ENCODE assay signal across 8 cellular contexts in the genomic region with DNA sequence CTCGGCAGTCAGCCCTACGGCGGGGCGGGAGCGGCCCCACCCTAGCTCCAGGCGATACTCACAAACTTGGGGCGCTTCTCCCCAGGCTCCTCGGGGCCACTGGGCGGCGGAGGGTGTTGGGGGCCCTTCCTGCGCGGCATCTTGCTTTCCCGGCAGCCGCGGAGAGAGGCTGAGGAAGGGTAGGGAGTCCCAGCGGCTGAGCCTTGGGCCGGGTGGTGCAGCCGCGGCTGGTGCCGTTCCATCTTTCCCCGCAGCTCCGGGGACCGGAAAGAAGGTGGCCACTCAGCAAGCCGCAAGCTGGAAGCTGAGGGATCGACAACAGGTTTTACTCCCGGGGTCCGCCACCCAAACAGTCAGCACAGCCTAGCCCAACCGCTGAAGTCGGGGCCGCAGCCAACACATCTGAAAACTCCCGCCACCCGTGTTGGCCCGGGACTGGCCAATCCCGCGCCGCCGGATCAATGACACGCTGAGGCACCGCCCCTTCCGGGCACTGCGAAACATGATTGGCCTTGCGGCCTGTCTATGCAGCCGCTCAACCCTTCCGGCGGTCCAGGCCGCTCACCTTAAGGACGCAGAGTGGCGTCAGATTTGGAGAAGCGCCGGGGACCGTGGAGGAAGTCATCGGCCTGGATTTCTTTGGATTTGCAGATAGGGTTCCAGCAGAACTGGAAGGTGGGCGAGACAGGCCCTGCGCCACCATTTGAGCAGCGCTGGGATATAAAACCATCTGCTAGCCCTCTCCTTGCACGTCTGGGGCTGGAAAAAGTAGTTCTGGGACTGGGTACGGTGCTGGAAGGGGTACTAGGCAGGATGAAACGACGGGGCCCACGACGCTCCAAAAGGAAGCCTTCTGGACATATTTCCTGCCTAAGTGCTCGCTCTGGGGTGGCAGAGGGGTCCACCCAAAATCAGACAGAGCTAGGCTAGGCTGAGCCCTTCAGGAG. TPM values are rescaled to one million over a fixed set of nuclear protein-coding genes. Genes with fewer than 3 reads are reported as not detected.
DNase-seq lines count a peak whose midpoint lies in the region; ATAC-seq, FAIRE-seq and TF ChIP-seq lines count a peak whose summit lies in the region.

A gene with protein sequence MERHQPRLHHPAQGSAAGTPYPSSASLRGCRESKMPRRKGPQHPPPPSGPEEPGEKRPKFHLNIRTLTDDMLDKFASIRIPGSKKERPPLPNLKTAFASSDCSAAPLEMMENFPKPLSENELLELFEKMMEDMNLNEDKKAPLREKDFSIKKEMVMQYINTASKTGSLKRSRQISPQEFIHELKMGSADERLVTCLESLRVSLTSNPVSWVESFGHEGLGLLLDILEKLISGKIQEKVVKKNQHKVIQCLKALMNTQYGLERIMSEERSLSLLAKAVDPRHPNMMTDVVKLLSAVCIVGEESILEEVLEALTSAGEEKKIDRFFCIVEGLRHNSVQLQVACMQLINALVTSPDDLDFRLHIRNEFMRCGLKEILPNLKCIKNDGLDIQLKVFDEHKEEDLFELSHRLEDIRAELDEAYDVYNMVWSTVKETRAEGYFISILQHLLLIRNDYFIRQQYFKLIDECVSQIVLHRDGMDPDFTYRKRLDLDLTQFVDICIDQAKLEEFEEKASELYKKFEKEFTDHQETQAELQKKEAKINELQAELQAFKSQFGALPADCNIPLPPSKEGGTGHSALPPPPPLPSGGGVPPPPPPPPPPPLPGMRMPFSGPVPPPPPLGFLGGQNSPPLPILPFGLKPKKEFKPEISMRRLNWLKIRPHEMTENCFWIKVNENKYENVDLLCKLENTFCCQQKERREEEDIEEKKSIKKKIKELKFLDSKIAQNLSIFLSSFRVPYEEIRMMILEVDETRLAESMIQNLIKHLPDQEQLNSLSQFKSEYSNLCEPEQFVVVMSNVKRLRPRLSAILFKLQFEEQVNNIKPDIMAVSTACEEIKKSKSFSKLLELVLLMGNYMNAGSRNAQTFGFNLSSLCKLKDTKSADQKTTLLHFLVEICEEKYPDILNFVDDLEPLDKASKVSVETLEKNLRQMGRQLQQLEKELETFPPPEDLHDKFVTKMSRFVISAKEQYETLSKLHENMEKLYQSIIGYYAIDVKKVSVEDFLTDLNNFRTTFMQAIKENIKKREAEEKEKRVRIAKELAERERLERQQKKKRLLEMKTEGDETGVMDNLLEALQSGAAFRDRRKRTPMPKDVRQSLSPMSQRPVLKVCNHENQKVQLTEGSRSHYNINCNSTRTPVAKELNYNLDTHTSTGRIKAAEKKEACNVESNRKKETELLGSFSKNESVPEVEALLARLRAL (minus strand): TSS at position 404 of the 947 bp plus-strand sequence. CDS start 162 bp downstream, at position 242.

- H3K4me2 ChIP-seq in Loucy (ENCODE audit: low read depth, low read length, poor library complexity, severe bottlenecking) = peak within 1 kb of the TSS; percentile 87

- H3K4me1 Mint-ChIP-seq in natural killer cell treated with Interleukin-12 subunit alpha and Interleukin-12 subunit beta and Interleukin-15 and Interleukin-18, amount 100 ng/mL, for 72 hours (ENCODE audit: low read depth in 2 of 2) = peaks cover 24 to 36% of the 10 kb centered on the region in 2 donors

- peak within 1 kb of the TSS; percentile 90 for H3K9ac ChIP-seq in Loucy (ENCODE audit: low read depth, low read length, poor library complexity, severe bottlenecking)

- H3K9me2 ChIP-seq in Loucy (replicated peaks; ENCODE audit: low read depth, low read length) = no peaks in the 10 kb centered on the region

- DNase-seq in ELF-1 (ENCODE audit: low read depth, low spot score) (peak; percentile 98), H54 (ENCODE audit: insufficient read length, low spot score) (peak; percentile 83), fibroblast of peridontal ligament (ENCODE audit: extremely low read depth) (peak; percentile 93)
- DNase-seq in activated T-helper 9 cell treated with anti-CD3 and anti-CD28 coated beads, Interleukin-2, amount 50 U/mL, for 16 hours (ENCODE audit: low read depth) = peak; percentile 89
- peak; percentile 95 for DNase-seq in natural killer cell treated with Interleukin-12 subunit alpha and Interleukin-12 subunit beta and Interleukin-15 and Interleukin-18, amount 100 ng/mL, for 72 hours (ENCODE audit: low spot score)
- DNase-seq in stimulated activated naive CD8-positive, alpha-beta T cell treated with anti-CD3 and anti-CD28 coated beads, Interleukin-15, Interleukin-2, amounts not matched to agents 100 U/mL and 50 U/mL, for 24 hours = peak; percentile 95

- peak within 1 kb of the TSS; percentile 82 for H3K4me3 ChIP-seq in Loucy (ENCODE audit: low read length, poor library complexity, severe bottlenecking)

- no peaks in the 10 kb centered on the region for H3F3A ChIP-seq in Loucy (ENCODE audit: low read depth)

- TF ChIP-seq CTCF in Loucy (conservative IDR thresholded peaks at IDR 0.05; ENCODE audit: low read length) = no peak

- H3K36me3 Mint-ChIP-seq in natural killer cell treated with Interleukin-12 subunit alpha and Interleukin-12 subunit beta and Interleukin-15 and Interleukin-18, amount 100 ng/mL, for 72 hours = peaks cover 7% of the 10 kb centered on the region

- no peaks in the 10 kb centered on the region for H3K9me3 Mint-ChIP-seq in natural killer cell treated with Interleukin-12 subunit alpha and Interleukin-12 subunit beta and Interleukin-15 and Interleukin-18, amount 100 ng/mL, for 72 hours

- FAIRE-seq in H54 (lab: Jason Lieb, UNC) = peak; percentile 90

- TF ChIP-seq POLR2A in H54 (IDR thresholded peaks at IDR 0.05; ENCODE audit: low read depth, low read length) (peak; percentile 77), Raji (IDR thresholded peaks at IDR 0.05; ENCODE audit: insufficient read depth, low read depth, low read length) (peak; percentile 92)

- peak within 1 kb of the TSS; percentile 96 for H3K4me3 Mint-ChIP-seq in natural killer cell treated with Interleukin-12 subunit alpha and Interleukin-12 subunit beta and Interleukin-15 and Interleukin-18, amount 100 ng/mL, for 72 hours

- no peaks in the 10 kb centered on the region for H3K27me3 ChIP-seq in Loucy (ENCODE audit: insufficient read depth, low read length, poor library complexity, severe bottlenecking)

- peak within 1 kb of the TSS; percentile 85 to 95 for H3K27ac Mint-ChIP-seq in natural killer cell treated with Interleukin-12 subunit alpha and Interleukin-12 subunit beta and Interleukin-15 and Interleukin-18, amount 100 ng/mL, for 72 hours

- H3K9me3 ChIP-seq in Loucy (ENCODE audit: insufficient read depth, low read depth, low read length) = peaks cover 8% of the 10 kb centered on the region; the same call in 1 of the 2 replicates

- no peaks in the 10 kb centered on the region for H4K20me1 ChIP-seq in Loucy (ENCODE audit: insufficient read depth, low read length, poor library complexity, severe bottlenecking)

- H3K27me3 Mint-ChIP-seq in natural killer cell treated with Interleukin-12 subunit alpha and Interleukin-12 subunit beta and Interleukin-15 and Interleukin-18, amount 100 ng/mL, for 72 hours = peaks cover 0 to 5% of the 10 kb centered on the region in 2 donors

- H3K4me1 ChIP-seq in Loucy (ENCODE audit: insufficient read depth, low read length, poor library complexity, severe bottlenecking) = peaks cover 34% of the 10 kb centered on the region

- ATAC-seq in natural killer cell treated with Interleukin-12 subunit alpha and Interleukin-12 subunit beta and Interleukin-15 and Interleukin-18, amount 100 ng/mL, for 72 hours = peak; percentile 100
- peak; percentile 100 for ATAC-seq in stimulated activated naive CD8-positive, alpha-beta T cell treated with anti-CD3 and anti-CD28 coated beads, Interleukin-15, Interleukin-2, amounts not matched to agents 100 U/mL and 50 U/mL, for 24 hours

- H3K36me3 ChIP-seq in Loucy (ENCODE audit: insufficient read depth, low read length) = no peaks in the 10 kb centered on the region

- H3K79me2 ChIP-seq in Loucy (ENCODE audit: insufficient read depth, low read length) = peaks cover 56% of the 10 kb centered on the region

- H2AFZ ChIP-seq in Loucy (ENCODE audit: low read length) = peak within 1 kb of the TSS; percentile 95

RNA-seq across cellular contexts. Expression of the gene that starts here (rescaled TPM):
- 10 to 100 TPM in 1 of 2 donors, 1 to 10 TPM in 1; 8.1 to 27.8 TPM for total RNA-seq in natural killer cell treated with Interleukin-12 subunit alpha and Interleukin-12 subunit beta and Interleukin-15 and Interleukin-18, amount 100 ng/mL, for 72 hours

Comparison
In these comparisons a context has a peak if more than half of its experiments do, and no peak if none do; other contexts are left out.
1. Peak in every context shown above with its lines: DNase-seq, ATAC-seq and H3K4me3 ChIP-seq.